In genomic region chr2:11877764-11878163, GRCh38 we compare ENCODE assay signal across 23 cellular contexts.
"Had no signal": no experiment of that assay in that cellular context is flagged by ENCODE, and none has a peak within 500 bp of the region (broad histone marks: within the 10 kb centered on the region; RNA-seq: fewer than 3 reads in every experiment).

No MANE protein-coding gene starts in this region.

- H3K9ac ChIP-seq: neural progenitor cell had no signal

- H3K4me2 ChIP-seq: neural progenitor cell had no signal

- H3K9me3 Mint-ChIP-seq: memory B cell; mesothelial cell of epicardium; stimulated activated naive CD8-positive, alpha-beta T cell treated with anti-CD3 and anti-CD28 coated beads, Interleukin-15, amount 100 ng/mL, for 72 hours had no signal

- H3K27me3 Mint-ChIP-seq: memory B cell, naive B cell had no signal

- H3K4me3 ChIP-seq: colonic mucosa, lung, mucosa of descending colon, neural progenitor cell, psoas muscle, suprapubic skin, transverse colon, upper lobe of right lung, uterus had no signal

- ATAC-seq: left lobe of liver; mucosa of descending colon; psoas muscle; right cardiac atrium; stimulated activated naive CD8-positive, alpha-beta T cell treated with anti-CD3 and anti-CD28 coated beads, Interleukin-15, amount 100 ng/mL, for 72 hours; upper lobe of right lung had no signal

- H3K36me3 ChIP-seq: colonic mucosa, neural progenitor cell, suprapubic skin, transverse colon, upper lobe of right lung, uterus had no signal

- H3K4me1 ChIP-seq: colonic mucosa, neural progenitor cell, psoas muscle, uterus had no signal

- H2AFZ ChIP-seq: neural progenitor cell had no signal

- H3K27ac Mint-ChIP-seq: memory B cell, mesothelial cell of epicardium, neural progenitor cell had no signal

- H3K4me3 Mint-ChIP-seq: memory B cell; mesothelial cell of epicardium; nephron; neural progenitor cell; stimulated activated naive CD8-positive, alpha-beta T cell treated with anti-CD3 and anti-CD28 coated beads, Interleukin-15, amount 100 ng/mL, for 72 hours had no signal

- H3K9me3 ChIP-seq: colonic mucosa, mucosa of descending colon, psoas muscle, suprapubic skin, transverse colon, upper lobe of right lung, uterus had no signal

- H3K36me3 Mint-ChIP-seq: mesothelial cell of epicardium, neural progenitor cell had no signal

- H3K27me3 ChIP-seq: colonic mucosa, neural progenitor cell, suprapubic skin, transverse colon, upper lobe of right lung, uterus had no signal

- DNase-seq: colonic mucosa; effector CD4-positive, alpha-beta T cell; kidney; mucosa of descending colon; naive B cell; posterior cingulate gyrus; psoas muscle; right cardiac atrium; small intestine; stimulated activated CD4-positive, alpha-beta T cell treated with anti-CD3 and anti-CD28 coated beads, Interleukin-15, amount 100 ng/mL, for 24 hours; stimulated activated CD4-positive, alpha-beta T cell treated with anti-CD3 and anti-CD28 coated beads, Interleukin-2, amount 100 ng/mL, for 48 hours; stimulated activated naive CD4-positive, alpha-beta T cell; stimulated activated naive CD8-positive, alpha-beta T cell treated with anti-CD3 and anti-CD28 coated beads, Interleukin-15, amount 100 ng/mL, for 72 hours; transverse colon; upper lobe of right lung; uterus had no signal

- H3K27ac ChIP-seq: colonic mucosa, neural progenitor cell, psoas muscle, suprapubic skin, transverse colon, upper lobe of right lung, uterus had no signal

- H3K4me1 Mint-ChIP-seq: mesothelial cell of epicardium; stimulated activated naive CD8-positive, alpha-beta T cell treated with anti-CD3 and anti-CD28 coated beads, Interleukin-15, amount 100 ng/mL, for 72 hours had no signal
